Comparison of ENCODE assay signal across 1 cellular context in genomic region chr3:126355251-126355650, GRCh38.
TF ChIP-seq lines count a peak whose summit lies in the region.

No MANE protein-coding gene starts in this region.

TF ChIP-seq in IMR-90, 13 proteins besides CTCF, POLR2A, EP300 and RAD21:
- TF ChIP-seq, protein P1, sequence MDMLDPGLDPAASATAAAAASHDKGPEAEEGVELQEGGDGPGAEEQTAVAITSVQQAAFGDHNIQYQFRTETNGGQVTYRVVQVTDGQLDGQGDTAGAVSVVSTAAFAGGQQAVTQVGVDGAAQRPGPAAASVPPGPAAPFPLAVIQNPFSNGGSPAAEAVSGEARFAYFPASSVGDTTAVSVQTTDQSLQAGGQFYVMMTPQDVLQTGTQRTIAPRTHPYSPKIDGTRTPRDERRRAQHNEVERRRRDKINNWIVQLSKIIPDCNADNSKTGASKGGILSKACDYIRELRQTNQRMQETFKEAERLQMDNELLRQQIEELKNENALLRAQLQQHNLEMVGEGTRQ (IDR thresholded peaks at IDR 0.05; ENCODE audit: low read depth, low read length) = no peak
- TF ChIP-seq MAFK (IDR thresholded peaks at IDR 0.05; ENCODE audit: low read depth, low read length) (no peak), BHLHE40 (IDR thresholded peaks at IDR 0.05; ENCODE audit: low read depth, low read length) (no peak), NFE2L2 (IDR thresholded peaks at IDR 0.05; ENCODE audit: low read depth, low read length) (no peak), RFX5 (IDR thresholded peaks at IDR 0.05; ENCODE audit: low read depth, low read length) (no peak), MAZ (IDR thresholded peaks at IDR 0.05; ENCODE audit: borderline replicate concordance, low read depth, low read length) (no peak), RCOR1 (IDR thresholded peaks at IDR 0.05; ENCODE audit: insufficient replicate concordance, low read length) (no peak), CEBPB (IDR thresholded peaks at IDR 0.05; ENCODE audit: low read depth, low read length) (no peak), CHD1 (IDR thresholded peaks at IDR 0.05; ENCODE audit: low read depth, low read length) (no peak), SMC3 (IDR thresholded peaks at IDR 0.05; ENCODE audit: low read depth, low read length) (no peak)
